8 cellular contexts compared by ENCODE assay signal in genomic region chr19:7505682-7506384, GRCh38. TPM values are rescaled to one million over a fixed set of nuclear protein-coding genes. Genes with fewer than 3 reads are reported as not detected.
DNase-seq lines count a peak whose midpoint lies in the region; FAIRE-seq and TF ChIP-seq lines count a peak whose summit lies in the region.

No MANE protein-coding gene starts in this region.

- peaks cover 6% of the 10 kb centered on the region for H3K27me3 ChIP-seq in astrocyte (ENCODE audit: insufficient read depth, low read length)
- H3K27me3 ChIP-seq in mesendoderm (ENCODE audit: insufficient read depth, low read length, poor library complexity) = no peaks in the 10 kb centered on the region

- peak overlapping the region; percentile 32 for H3K4me2 ChIP-seq in astrocyte (ENCODE audit: low read length)
- H3K4me2 ChIP-seq in mesendoderm (ENCODE audit: low read length) = no peak overlapping the region

- no CpG with 5 or more reads among the region's 33 CpGs for WGBS in mesendoderm (ENCODE audit: extremely low coverage, insufficient coverage, low lambda C conversion rate)

- DNase-seq in NCI-H1436 (lab: John Stamatoyannopoulos, UW) (peak; percentile 88), NCI-H1436 treated with DMSO at 0.1 percent for 48 hours (lab: John Stamatoyannopoulos, UW) (no peak), MV-4-11 (lab: John Stamatoyannopoulos, UW) (peak; percentile 24), astrocyte (ENCODE audit: low read depth) (no peak), mesendoderm (peak; percentile 37), SKM-1 (lab: John Stamatoyannopoulos, UW; ENCODE audit: unreplicated experiment) (no peak), NK-92 (lab: John Stamatoyannopoulos, UW; ENCODE audit: unreplicated experiment) (no peak)
- DNase-seq in stimulated activated naive CD4-positive, alpha-beta T cell treated with Interleukin-2 at 50 U/mL for 16 hours (lab: John Stamatoyannopoulos, UW) = no peak

- H3K4me1 ChIP-seq in astrocyte (ENCODE audit: insufficient read depth, low read length) = no peaks in the 10 kb centered on the region
- no peaks in the 10 kb centered on the region for H3K4me1 ChIP-seq in mesendoderm (ENCODE audit: control insufficient read depth, low read depth, low read length)

- H2AK5ac ChIP-seq in mesendoderm (ENCODE audit: low read length) = no peak overlapping the region

- peak overlapping the region; percentile 64 for H3K56ac ChIP-seq in mesendoderm (ENCODE audit: low read length)

- H3K4ac ChIP-seq in mesendoderm (ENCODE audit: low read depth, low read length) = no peak overlapping the region

- FAIRE-seq in astrocyte (lab: Jason Lieb, UNC) = no peak

- H3K36me3 ChIP-seq in astrocyte (ENCODE audit: insufficient read depth, low read length) (no peaks in the 10 kb centered on the region), mesendoderm (ENCODE audit: control insufficient read depth, insufficient read depth, low read length) (no peaks in the 10 kb centered on the region)

- H2BK5ac ChIP-seq in mesendoderm (ENCODE audit: low read length) = no peak overlapping the region

- no peaks in the 10 kb centered on the region for H3K79me2 ChIP-seq in astrocyte (ENCODE audit: insufficient read depth, low read length)
- H3K79me2 ChIP-seq in mesendoderm (ENCODE audit: control insufficient read depth, insufficient read depth, low read length) = no peaks in the 10 kb centered on the region

- H3K9me3 ChIP-seq in astrocyte (ENCODE audit: insufficient read depth, low read depth, low read length) = no peaks in the 10 kb centered on the region

- H3K27ac Mint-ChIP-seq in astrocyte (ENCODE audit: unreplicated experiment) = no peak overlapping the region

- H2AFZ ChIP-seq in astrocyte (ENCODE audit: low read depth, low read length) = peak overlapping the region; percentile 41

- no peak overlapping the region for H4K8ac ChIP-seq in mesendoderm (ENCODE audit: low read depth, low read length)

- no peak overlapping the region for H4K5ac ChIP-seq in mesendoderm (ENCODE audit: low read length)

- H3K4me1 Mint-ChIP-seq in astrocyte (ENCODE audit: low read depth, unreplicated experiment) = no peaks in the 10 kb centered on the region

- H3K27ac ChIP-seq in astrocyte (ENCODE audit: low read depth, low read length) = no peak overlapping the region
- no peak overlapping the region for H3K27ac ChIP-seq in mesendoderm (ENCODE audit: low read depth, low read length)

- H3K4me3 ChIP-seq in astrocyte (ENCODE audit: insufficient read depth, low read depth, low read length) (no peak overlapping the region), mesendoderm (ENCODE audit: low read length) (no peak overlapping the region)

- H3K4me3 Mint-ChIP-seq in astrocyte (ENCODE audit: unreplicated experiment) = no peak overlapping the region

- H3K9me3 Mint-ChIP-seq in astrocyte (ENCODE audit: unreplicated experiment) = peaks cover 1% of the 10 kb centered on the region

- H3K36me3 Mint-ChIP-seq in astrocyte (ENCODE audit: low read depth, unreplicated experiment) = no peaks in the 10 kb centered on the region

- H4K20me1 ChIP-seq in astrocyte (ENCODE audit: insufficient read depth, low read length) = no peaks in the 10 kb centered on the region

- no peaks in the 10 kb centered on the region for H3K79me1 ChIP-seq in mesendoderm (ENCODE audit: low read length)

- H3K27me3 Mint-ChIP-seq in astrocyte (ENCODE audit: low read depth, unreplicated experiment) = peaks cover 42% of the 10 kb centered on the region

- H2BK120ac ChIP-seq in mesendoderm (ENCODE audit: low read depth, low read length) = no peak overlapping the region

- TF ChIP-seq CTCF in astrocyte (IDR thresholded peaks at IDR 0.05; ENCODE audit: insufficient read depth, low read depth, low read length) = no peak

- H3K23ac ChIP-seq in mesendoderm (ENCODE audit: low read length) = no peak overlapping the region

- H3K9ac ChIP-seq in astrocyte (ENCODE audit: low read length) (no peak overlapping the region), mesendoderm (ENCODE audit: low read length) (no peak overlapping the region)

- H3K18ac ChIP-seq in mesendoderm (ENCODE audit: low read length) = no peak overlapping the region

- no peak overlapping the region for H2BK15ac ChIP-seq in mesendoderm (replicated peaks; ENCODE audit: low read depth)

RNA-seq across cellular contexts. Expression of gene ZNF358, which starts 10.1 kb away (rescaled TPM):
- 39.8 and 41.1 TPM in 2 replicates for total RNA-seq in astrocyte
- 59.7 TPM for polyA plus RNA-seq in mesendoderm (2013, experiment 1 of 2)
- 59.5 TPM for polyA plus RNA-seq in mesendoderm (2013, experiment 2 of 2)

RNA-seq across cellular contexts. Expression of gene MCOLN1, which starts 16.6 kb away (rescaled TPM):
- total RNA-seq in astrocyte = 26.2 and 27.5 TPM in 2 replicates
- polyA plus RNA-seq in mesendoderm (2013, experiment 1 of 2) = 13.6 TPM
- polyA plus RNA-seq in mesendoderm (2013, experiment 2 of 2) = 14.1 TPM

RNA-seq across cellular contexts. Expression of gene PEX11G, which starts 17.0 kb away (rescaled TPM):
- total RNA-seq in astrocyte = 1.7 and 2.2 TPM in 2 replicates
- polyA plus RNA-seq in mesendoderm (2013, experiment 1 of 2) = 0.74 TPM
- 0.67 TPM for polyA plus RNA-seq in mesendoderm (2013, experiment 2 of 2)

RNA-seq across cellular contexts. Expression of gene PNPLA6, which starts 29.7 kb away (rescaled TPM):
- total RNA-seq in astrocyte = 81.9 and 90.2 TPM in 2 replicates
- polyA plus RNA-seq in mesendoderm (2013, experiment 1 of 2) = 23.5 TPM
- 22.0 TPM for polyA plus RNA-seq in mesendoderm (2013, experiment 2 of 2)

Comparison
In these comparisons a context has a peak if more than half of its experiments do, and no peak if none do; other contexts are left out.
1. DNase-seq: peak in NCI-H1436 (single experiment), MV-4-11 (single experiment) and mesendoderm (single experiment); none in NCI-H1436 treated with DMSO at 0.1 percent for 48 hours (single experiment), astrocyte (single experiment), SKM-1 (single experiment), NK-92 (single experiment) and stimulated activated naive CD4-positive, alpha-beta T cell treated with Interleukin-2 at 50 U/mL for 16 hours (single experiment).